32 cellular contexts compared by ENCODE assay signal in the genomic region with DNA sequence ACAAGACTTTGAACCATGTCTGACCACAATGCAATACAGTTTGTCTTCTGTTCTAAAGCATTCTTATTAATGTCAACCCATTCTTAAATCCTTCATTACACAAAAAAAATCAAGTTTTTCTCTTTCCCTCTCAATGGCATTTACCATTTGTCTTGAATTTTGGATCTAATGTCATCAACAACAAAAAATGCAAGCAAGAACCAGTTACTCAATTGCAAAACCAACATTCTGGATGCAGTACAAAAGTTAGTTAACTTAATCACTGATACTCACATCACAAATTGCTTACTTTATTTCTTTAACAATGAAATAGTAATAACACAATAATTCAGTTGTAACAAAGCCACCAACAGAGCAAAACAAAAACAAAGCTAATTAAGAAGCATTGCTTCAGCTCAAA. TPM values are rescaled to one million over a fixed set of nuclear protein-coding genes. Genes with fewer than 3 reads are reported as not detected.
"Had no signal": no experiment of that assay in that cellular context is flagged by ENCODE, and none has a peak within 500 bp of the region (broad histone marks: within the 10 kb centered on the region; RNA-seq: fewer than 3 reads in every experiment).

No MANE protein-coding gene starts in this region.

- H3K4me3 ChIP-seq: colonic mucosa, gastrocnemius medialis, heart right ventricle, left lung, mucosa of descending colon, pancreas, smooth muscle cell, suprapubic skin, transverse colon, upper lobe of right lung, uterus had no signal

- H3K4me2 ChIP-seq: smooth muscle cell had no signal

- ATAC-seq: esophagus mucosa; gastrocnemius medialis; heart right ventricle; left cardiac atrium; left lung; mucosa of descending colon; natural killer cell treated with Interleukin-12 subunit alpha and Interleukin-12 subunit beta and Interleukin-15 and Interleukin-18, amount 100 ng/mL, for 72 hours; pancreas; sciatic nerve; stimulated activated naive CD8-positive, alpha-beta T cell treated with anti-CD3 and anti-CD28 coated beads, Interleukin-15, amount 100 ng/mL, for 72 hours; upper lobe of right lung had no signal

- H3K36me3 ChIP-seq: colonic mucosa, gastrocnemius medialis, left lung, neutrophil, pancreas, suprapubic skin, transverse colon, upper lobe of right lung, uterus had no signal

- H3K27me3 ChIP-seq: colonic mucosa, gastrocnemius medialis, heart right ventricle, left lung, neutrophil, pancreas, suprapubic skin, transverse colon, upper lobe of right lung, uterus had no signal

- DNase-seq: colonic mucosa; effector CD8-positive, alpha-beta T cell; endodermal cell; foreskin fibroblast; gastrocnemius medialis; heart right ventricle; hippocampal formation; left cardiac atrium; left lung; mesenchymal stem cell; mucosa of descending colon; naive B cell; pancreas; retina; stimulated activated CD4-positive, alpha-beta T cell treated with anti-CD3 and anti-CD28 coated beads, Interleukin-12 subunit alpha, Interleukin-12 subunit beta, amount 100 ng/mL, for 4 hours; stimulated activated CD4-positive, alpha-beta T cell treated with anti-CD3 and anti-CD28 coated beads, Interleukin-1b, Interleukin-23, amount 100 ng/mL, for 48 hours; stimulated activated CD4-positive, alpha-beta T cell treated with anti-CD3 and anti-CD28 coated beads, Interleukin-4, amount 100 ng/mL, for 1 hour; stimulated activated CD8-positive, alpha-beta memory T cell treated with anti-CD3 and anti-CD28 coated beads, Interleukin-4, amount 100 ng/mL, for 48 hours; stimulated activated naive CD4-positive, alpha-beta T cell; stimulated activated naive CD8-positive, alpha-beta T cell treated with anti-CD3 and anti-CD28 coated beads, Interleukin-15, amount 100 ng/mL, for 72 hours; transverse colon; upper lobe of right lung; uterus had no signal

- FAIRE-seq: islet of Langerhans, pancreas had no signal

- H3K4me1 ChIP-seq: colonic mucosa, gastrocnemius medialis, pancreas, uterus had no signal

- H3K27ac ChIP-seq: colonic mucosa, epithelial cell of prostate, gastrocnemius medialis, heart right ventricle, left lung, neutrophil, pancreas, suprapubic skin, transverse colon, upper lobe of right lung, uterus had no signal

- H3K9me3 ChIP-seq: colonic mucosa, gastrocnemius medialis, left lung, mucosa of descending colon, neutrophil, pancreas, suprapubic skin, transverse colon, upper lobe of right lung, uterus had no signal

RNA-seq across cellular contexts. Expression of gene TRPM6, which starts 59.0 kb away (rescaled TPM):
- total RNA-seq: neural crest cell had no signal
- polyA plus RNA-seq: smooth muscle cell had no signal
